Comparison of ENCODE assay signal across 1 cellular context in the genomic region with DNA sequence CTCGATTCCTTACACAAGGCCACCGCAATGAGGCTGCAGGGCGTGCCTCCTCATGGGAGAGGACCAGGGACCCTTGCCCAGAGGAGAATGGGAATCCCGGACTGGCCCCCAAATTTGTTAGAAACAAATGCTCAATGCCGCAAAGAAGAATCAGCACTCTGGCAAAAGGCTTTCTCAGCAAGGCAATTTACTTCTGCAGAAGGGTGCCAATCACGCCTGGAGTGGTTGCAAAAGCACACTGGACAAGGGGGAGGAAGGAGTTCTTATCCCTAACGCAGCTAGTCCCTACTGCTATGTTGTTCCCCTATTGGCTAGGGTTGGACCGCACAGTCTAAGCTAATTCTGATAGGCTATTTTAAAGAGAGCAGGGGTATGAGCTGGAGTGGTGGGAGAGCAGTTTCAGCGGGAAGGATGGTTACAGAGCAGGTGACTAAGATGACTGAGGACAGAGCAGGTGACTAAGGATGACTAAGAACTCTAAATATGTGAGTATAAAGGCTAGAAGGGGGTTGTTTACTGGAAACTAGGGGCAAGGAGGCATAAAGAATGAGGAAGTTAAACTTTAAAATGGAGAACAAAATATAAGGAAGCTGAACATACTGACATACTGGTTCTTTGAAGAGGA.
TF ChIP-seq lines count a peak whose summit lies in the region.

No MANE protein-coding gene starts in this region.

TF ChIP-seq in GM23338, 12 proteins besides CTCF, POLR2A, EP300 and RAD21 (continued from another document):
- TF ChIP-seq REST (IDR thresholded peaks at IDR 0.05; ENCODE audit: unreplicated experiment) (no peak), EZH2phosphoT487 (IDR thresholded peaks at IDR 0.05; ENCODE audit: unreplicated experiment) (no peak), ETS1 (IDR thresholded peaks at IDR 0.05) (no peak), EZH2 (IDR thresholded peaks at IDR 0.05; ENCODE audit: low read depth, unreplicated experiment) (no peak), ZNF331 (CRISPR knock-in tag; IDR thresholded peaks at IDR 0.05; ENCODE audit: low read depth) (no peak), CREB1 (CRISPR knock-in tag; IDR thresholded peaks at IDR 0.05; ENCODE audit: low read depth) (no peak), JUNB (IDR thresholded peaks at IDR 0.05; ENCODE audit: unreplicated experiment) (no peak), ZNF114 (CRISPR knock-in tag; IDR thresholded peaks at IDR 0.05) (no peak)
- TF ChIP-seq, protein P1, sequence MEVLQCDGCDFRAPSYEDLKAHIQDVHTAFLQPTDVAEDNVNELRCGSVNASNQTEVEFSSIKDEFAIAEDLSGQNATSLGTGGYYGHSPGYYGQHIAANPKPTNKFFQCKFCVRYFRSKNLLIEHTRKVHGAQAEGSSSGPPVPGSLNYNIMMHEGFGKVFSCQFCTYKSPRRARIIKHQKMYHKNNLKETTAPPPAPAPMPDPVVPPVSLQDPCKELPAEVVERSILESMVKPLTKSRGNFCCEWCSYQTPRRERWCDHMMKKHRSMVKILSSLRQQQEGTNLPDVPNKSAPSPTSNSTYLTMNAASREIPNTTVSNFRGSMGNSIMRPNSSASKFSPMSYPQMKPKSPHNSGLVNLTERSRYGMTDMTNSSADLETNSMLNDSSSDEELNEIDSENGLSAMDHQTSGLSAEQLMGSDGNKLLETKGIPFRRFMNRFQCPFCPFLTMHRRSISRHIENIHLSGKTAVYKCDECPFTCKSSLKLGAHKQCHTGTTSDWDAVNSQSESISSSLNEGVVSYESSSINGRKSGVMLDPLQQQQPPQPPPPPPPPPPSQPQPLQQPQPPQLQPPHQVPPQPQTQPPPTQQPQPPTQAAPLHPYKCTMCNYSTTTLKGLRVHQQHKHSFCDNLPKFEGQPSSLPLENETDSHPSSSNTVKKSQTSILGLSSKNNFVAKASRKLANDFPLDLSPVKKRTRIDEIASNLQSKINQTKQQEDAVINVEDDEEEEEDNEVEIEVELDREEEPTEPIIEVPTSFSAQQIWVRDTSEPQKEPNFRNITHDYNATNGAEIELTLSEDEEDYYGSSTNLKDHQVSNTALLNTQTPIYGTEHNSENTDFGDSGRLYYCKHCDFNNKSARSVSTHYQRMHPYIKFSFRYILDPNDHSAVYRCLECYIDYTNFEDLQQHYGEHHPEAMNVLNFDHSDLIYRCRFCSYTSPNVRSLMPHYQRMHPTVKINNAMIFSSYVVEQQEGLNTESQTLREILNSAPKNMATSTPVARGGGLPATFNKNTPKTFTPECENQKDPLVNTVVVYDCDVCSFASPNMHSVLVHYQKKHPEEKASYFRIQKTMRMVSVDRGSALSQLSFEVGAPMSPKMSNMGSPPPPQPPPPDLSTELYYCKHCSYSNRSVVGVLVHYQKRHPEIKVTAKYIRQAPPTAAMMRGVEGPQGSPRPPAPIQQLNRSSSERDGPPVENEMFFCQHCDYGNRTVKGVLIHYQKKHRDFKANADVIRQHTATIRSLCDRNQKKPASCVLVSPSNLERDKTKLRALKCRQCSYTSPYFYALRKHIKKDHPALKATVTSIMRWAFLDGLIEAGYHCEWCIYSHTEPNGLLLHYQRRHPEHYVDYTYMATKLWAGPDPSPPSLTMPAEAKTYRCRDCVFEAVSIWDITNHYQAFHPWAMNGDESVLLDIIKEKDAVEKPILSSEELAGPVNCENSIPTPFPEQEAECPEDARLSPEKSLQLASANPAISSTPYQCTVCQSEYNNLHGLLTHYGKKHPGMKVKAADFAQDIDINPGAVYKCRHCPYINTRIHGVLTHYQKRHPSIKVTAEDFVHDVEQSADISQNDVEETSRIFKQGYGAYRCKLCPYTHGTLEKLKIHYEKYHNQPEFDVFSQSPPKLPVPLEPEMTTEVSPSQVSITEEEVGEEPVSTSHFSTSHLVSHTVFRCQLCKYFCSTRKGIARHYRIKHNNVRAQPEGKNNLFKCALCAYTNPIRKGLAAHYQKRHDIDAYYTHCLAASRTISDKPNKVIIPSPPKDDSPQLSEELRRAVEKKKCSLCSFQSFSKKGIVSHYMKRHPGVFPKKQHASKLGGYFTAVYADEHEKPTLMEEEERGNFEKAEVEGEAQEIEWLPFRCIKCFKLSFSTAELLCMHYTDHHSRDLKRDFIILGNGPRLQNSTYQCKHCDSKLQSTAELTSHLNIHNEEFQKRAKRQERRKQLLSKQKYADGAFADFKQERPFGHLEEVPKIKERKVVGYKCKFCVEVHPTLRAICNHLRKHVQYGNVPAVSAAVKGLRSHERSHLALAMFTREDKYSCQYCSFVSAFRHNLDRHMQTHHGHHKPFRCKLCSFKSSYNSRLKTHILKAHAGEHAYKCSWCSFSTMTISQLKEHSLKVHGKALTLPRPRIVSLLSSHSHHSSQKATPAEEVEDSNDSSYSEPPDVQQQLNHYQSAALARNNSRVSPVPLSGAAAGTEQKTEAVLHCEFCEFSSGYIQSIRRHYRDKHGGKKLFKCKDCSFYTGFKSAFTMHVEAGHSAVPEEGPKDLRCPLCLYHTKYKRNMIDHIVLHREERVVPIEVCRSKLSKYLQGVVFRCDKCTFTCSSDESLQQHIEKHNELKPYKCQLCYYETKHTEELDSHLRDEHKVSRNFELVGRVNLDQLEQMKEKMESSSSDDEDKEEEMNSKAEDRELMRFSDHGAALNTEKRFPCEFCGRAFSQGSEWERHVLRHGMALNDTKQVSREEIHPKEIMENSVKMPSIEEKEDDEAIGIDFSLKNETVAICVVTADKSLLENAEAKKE (CRISPR knock-in tag; IDR thresholded peaks at IDR 0.05): no peak
TF ChIP-seq in GM23338: peak in this region for 0.
